In genomic region chr20:40636486-40636885, GRCh38 we compare ENCODE assay signal across 15 cellular contexts. TPM values are rescaled to one million over a fixed set of nuclear protein-coding genes. Genes with fewer than 3 reads are reported as not detected.
DNase-seq lines count a peak whose midpoint lies in the region; ATAC-seq and TF ChIP-seq lines count a peak whose summit lies in the region.
"Had no signal": no experiment of that assay in that cellular context is flagged by ENCODE, and none has a peak within 500 bp of the region (broad histone marks: within the 10 kb centered on the region; RNA-seq: fewer than 3 reads in every experiment).

No MANE protein-coding gene starts in this region.

- H3K27ac Mint-ChIP-seq in natural killer cell treated with Interleukin-12 subunit alpha and Interleukin-12 subunit beta and Interleukin-15 and Interleukin-18, amount 100 ng/mL, for 72 hours, result no peak overlapping the region
- no peak overlapping the region for H3K27ac Mint-ChIP-seq in natural killer cell
- H3K27ac Mint-ChIP-seq: CD4-positive, CD25-positive, alpha-beta regulatory T cell; GM23338 had no signal

- H3K4me1 Mint-ChIP-seq in natural killer cell treated with Interleukin-12 subunit alpha and Interleukin-12 subunit beta and Interleukin-15 and Interleukin-18, amount 100 ng/mL, for 72 hours (ENCODE audit: low read depth in 2 of 2), result no peaks in the 10 kb centered on the region
- no peaks in the 10 kb centered on the region for H3K4me1 Mint-ChIP-seq in natural killer cell
- H3K4me1 Mint-ChIP-seq: CD4-positive, CD25-positive, alpha-beta regulatory T cell; GM23338 had no signal

- no peak for DNase-seq in natural killer cell treated with Interleukin-12 subunit alpha and Interleukin-12 subunit beta and Interleukin-15 and Interleukin-18, amount 100 ng/mL, for 72 hours (ENCODE audit: low spot score)
- DNase-seq in natural killer cell, result no peak
- peak; percentile 25 for DNase-seq in islet precursor cell
- DNase-seq in sciatic nerve (ENCODE audit: low spot score), result peak; percentile 18
- no peak for DNase-seq in lower lobe of right lung
- no peak for DNase-seq in effector memory CD4-positive, alpha-beta T cell
- DNase-seq: ACHN; Calu3; CD4-positive, CD25-positive, alpha-beta regulatory T cell; DMS 273 treated with DMSO at 0.1 percent for 48 hours; H7 had no signal

- ATAC-seq in natural killer cell treated with Interleukin-12 subunit alpha and Interleukin-12 subunit beta and Interleukin-15 and Interleukin-18, amount 100 ng/mL, for 72 hours, result peak; percentile 24 to 39
- ATAC-seq in natural killer cell (no peak), sciatic nerve (no peak), lower lobe of right lung (no peak), GM19467 (IDR thresholded peaks at IDR 0.05; ENCODE audit: unreplicated experiment) (no peak)
- ATAC-seq: GM23338 had no signal

- H3K9me3 Mint-ChIP-seq in natural killer cell treated with Interleukin-12 subunit alpha and Interleukin-12 subunit beta and Interleukin-15 and Interleukin-18, amount 100 ng/mL, for 72 hours, result no peaks in the 10 kb centered on the region
- peaks cover 0 to 3% of the 10 kb centered on the region in 2 donors for H3K9me3 Mint-ChIP-seq in natural killer cell
- H3K9me3 Mint-ChIP-seq: GM23338 had no signal

- H3K36me3 ChIP-seq in lower lobe of right lung, result no peaks in the 10 kb centered on the region
- no peaks in the 10 kb centered on the region for H3K36me3 ChIP-seq in effector memory CD4-positive, alpha-beta T cell (ENCODE audit: control insufficient read depth, insufficient read depth, low read length)
- H3K36me3 ChIP-seq: BLaER1 treated with 17β-estradiol and CSF1 and Interleukin-3, amounts not matched to agents 10 nM and 100 nM had no signal

- no peaks in the 10 kb centered on the region for H3K36me3 Mint-ChIP-seq in natural killer cell treated with Interleukin-12 subunit alpha and Interleukin-12 subunit beta and Interleukin-15 and Interleukin-18, amount 100 ng/mL, for 72 hours
- H3K36me3 Mint-ChIP-seq in natural killer cell, result no peaks in the 10 kb centered on the region
- H3K36me3 Mint-ChIP-seq: CD4-positive, CD25-positive, alpha-beta regulatory T cell had no signal

- intact Hi-C loops in natural killer cell (cut with micrococcal nuclease), result no loop called here
- intact Hi-C loops in sciatic nerve (cut with DNase I), result no loop called here
- intact Hi-C loops in lower lobe of right lung (cut with DNase I), result no loop called here

- no peak overlapping the region for H3K4me3 ChIP-seq in lower lobe of right lung
- no peak overlapping the region for H3K4me3 ChIP-seq in effector memory CD4-positive, alpha-beta T cell (ENCODE audit: insufficient read depth, low read depth, low read length, poor library complexity, severe bottlenecking)
- H3K4me3 ChIP-seq: BLaER1 treated with 17β-estradiol and CSF1 and Interleukin-3, amounts not matched to agents 10 nM and 100 nM; GM23338 had no signal

- no peaks in the 10 kb centered on the region for H3K27me3 ChIP-seq in lower lobe of right lung (ENCODE audit: low read depth)
- no peaks in the 10 kb centered on the region for H3K27me3 ChIP-seq in effector memory CD4-positive, alpha-beta T cell (replicated peaks; ENCODE audit: control insufficient read depth, insufficient read depth, low read length, poor library complexity, severe bottlenecking)
- H3K27me3 ChIP-seq: BLaER1 treated with 17β-estradiol and CSF1 and Interleukin-3, amounts not matched to agents 10 nM and 100 nM had no signal

- peaks cover 13 to 28% of the 10 kb centered on the region in 2 donors for H3K27me3 Mint-ChIP-seq in natural killer cell treated with Interleukin-12 subunit alpha and Interleukin-12 subunit beta and Interleukin-15 and Interleukin-18, amount 100 ng/mL, for 72 hours
- H3K27me3 Mint-ChIP-seq in natural killer cell (ENCODE audit: low read depth in 2 of 2), result peaks cover 8 to 14% of the 10 kb centered on the region in 2 donors

- TF ChIP-seq CTCF in natural killer cell (IDR thresholded peaks at IDR 0.05) (no peak), lower lobe of right lung (IDR thresholded peaks at IDR 0.05) (no peak)

- no peak overlapping the region for H3K4me3 Mint-ChIP-seq in natural killer cell treated with Interleukin-12 subunit alpha and Interleukin-12 subunit beta and Interleukin-15 and Interleukin-18, amount 100 ng/mL, for 72 hours
- H3K4me3 Mint-ChIP-seq in natural killer cell, result no peak overlapping the region
- H3K4me3 Mint-ChIP-seq: CD4-positive, CD25-positive, alpha-beta regulatory T cell; GM23338 had no signal

- no peaks in the 10 kb centered on the region for H3K4me1 ChIP-seq in lower lobe of right lung
- H3K4me1 ChIP-seq in effector memory CD4-positive, alpha-beta T cell (ENCODE audit: control insufficient read depth, insufficient read depth, low read length, poor library complexity, severe bottlenecking), result no peaks in the 10 kb centered on the region

- H3K27ac ChIP-seq in lower lobe of right lung, result no peak overlapping the region
- H3K27ac ChIP-seq in effector memory CD4-positive, alpha-beta T cell (ENCODE audit: insufficient read depth, low read length, poor library complexity, severe bottlenecking), result no peak overlapping the region
- H3K27ac ChIP-seq: BLaER1 treated with 17β-estradiol and CSF1 and Interleukin-3, amounts not matched to agents 10 nM and 100 nM; HL-60 had no signal

- H3K9me3 ChIP-seq in lower lobe of right lung, result no peaks in the 10 kb centered on the region
- no peaks in the 10 kb centered on the region for H3K9me3 ChIP-seq in effector memory CD4-positive, alpha-beta T cell (ENCODE audit: control insufficient read depth, low read length)
- H3K9me3 ChIP-seq: BLaER1 treated with 17β-estradiol and CSF1 and Interleukin-3, amounts not matched to agents 10 nM and 100 nM had no signal

RNA-seq across cellular contexts. Expression of gene MAFB, which starts 52.5 kb away (rescaled TPM):
- total RNA-seq in natural killer cell treated with Interleukin-12 subunit alpha and Interleukin-12 subunit beta and Interleukin-15 and Interleukin-18, amount 100 ng/mL, for 72 hours, result 1 to 10 TPM in 1 of 2 donors, under 1 TPM in 1; 0.64 to 1.6 TPM
- total RNA-seq in natural killer cell, result 10 to 100 TPM; 10.3 to 38.9 (median 19.7) TPM
- 38.6 TPM for total RNA-seq in sciatic nerve
- 63.3 TPM for total RNA-seq in lower lobe of right lung
- total RNA-seq: CD4-positive, CD25-positive, alpha-beta regulatory T cell had no signal

Comparison
In these comparisons a context has a peak if more than half of its experiments do, and no peak if none do; other contexts are left out.
1. ATAC-seq: peak in natural killer cell treated with Interleukin-12 subunit alpha and Interleukin-12 subunit beta and Interleukin-15 and Interleukin-18, amount 100 ng/mL, for 72 hours (2 of 2); none in natural killer cell (0 of 3), sciatic nerve (single experiment), lower lobe of right lung (0 of 2) and GM19467 (single experiment).
2. RNA of gene MAFB, which starts 52.5 kb away (total RNA-seq): 63.3 TPM in lower lobe of right lung (single experiment), 38.6 TPM in sciatic nerve (single experiment) and 10.3 to 38.9 TPM in natural killer cell; 0.64 to 1.6 TPM in natural killer cell treated with Interleukin-12 subunit alpha and Interleukin-12 subunit beta and Interleukin-15 and Interleukin-18, amount 100 ng/mL, for 72 hours; every median in the first group is over 4 times any median in the second.
3. DNase-seq: peak in islet precursor cell (single experiment) and sciatic nerve (single experiment); none in natural killer cell treated with Interleukin-12 subunit alpha and Interleukin-12 subunit beta and Interleukin-15 and Interleukin-18, amount 100 ng/mL, for 72 hours (single experiment), natural killer cell (single experiment), lower lobe of right lung (single experiment) and effector memory CD4-positive, alpha-beta T cell (0 of 3).